ENCODE assay signal across 9 cellular contexts in genomic region chr11:123111465-123111864, GRCh38. TPM values are rescaled to one million over a fixed set of nuclear protein-coding genes. Genes with fewer than 3 reads are reported as not detected.
DNase-seq lines count a peak whose midpoint lies in the region; ATAC-seq and TF ChIP-seq lines count a peak whose summit lies in the region.
"Had no signal": no experiment of that assay in that cellular context is flagged by ENCODE, and none has a peak within 500 bp of the region (broad histone marks: within the 10 kb centered on the region; RNA-seq: fewer than 3 reads in every experiment).

No MANE protein-coding gene starts in this region.

- peaks cover 4% of the 10 kb centered on the region for H3K4me1 ChIP-seq in mucosa of descending colon (ENCODE audit: low read depth)

- H3K4me3 ChIP-seq in epithelial cell of esophagus (ENCODE audit: low read length) (no peak overlapping the region), mucosa of descending colon (no peak overlapping the region)
- H3K4me3 ChIP-seq: skin epidermis had no signal

- TF ChIP-seq CTCF in epithelial cell of esophagus (IDR thresholded peaks at IDR 0.05; ENCODE audit: insufficient read depth, low read depth, low read length, missing control alignments) (peak; percentile 68), mucosa of descending colon (IDR thresholded peaks at IDR 0.05) (peak; percentile 48)

- H3K9me3 ChIP-seq in mucosa of descending colon = peaks cover 4% of the 10 kb centered on the region

- ATAC-seq in mucosa of descending colon (peak; percentile 62), HG03095 (IDR thresholded peaks at IDR 0.05; ENCODE audit: unreplicated experiment) (no peak), HG03039 (IDR thresholded peaks at IDR 0.05; ENCODE audit: unreplicated experiment) (no peak)

- intact Hi-C loops in mucosa of descending colon (cut with DNase I, micrococcal nuclease) = loop anchor here (2.0 to 10.0 kb wide), 2 partner anchors 53 to 135 kb away; no protein-coding TSS in a partner anchor

- DNase-seq in EH (ENCODE audit: low read depth) (peak; percentile 67), Kasumi-1 (lab: John Stamatoyannopoulos, UW) (peak; percentile 37 to 55), RPMI7951 (ENCODE audit: low read depth) (peak; percentile 58), epithelial cell of esophagus (ENCODE audit: low read depth) (peak; percentile 72), mucosa of descending colon (no peak), COLO668 (lab: John Stamatoyannopoulos, UW; ENCODE audit: unreplicated experiment) (no peak)

- no peaks in the 10 kb centered on the region for H3K36me3 ChIP-seq in mucosa of descending colon (ENCODE audit: low read depth)

RNA-seq across cellular contexts. Expression of gene HSPA8, which starts 49.5 kb away (rescaled TPM):
- 1,612 and 2,183 TPM in 2 replicates for total RNA-seq in RPMI7951 (2014; rRNA removed; shearing (Covaris generic))
- total RNA-seq in mucosa of descending colon = 100 to 1,000 TPM; 496 to 909 (median 797) TPM

Comparison
In these comparisons a context has a peak if more than half of its experiments do, and no peak if none do; other contexts are left out.
1. DNase-seq: peak in EH (single experiment), Kasumi-1 (2 of 2), RPMI7951 (single experiment) and epithelial cell of esophagus (single experiment); none in mucosa of descending colon (0 of 3) and COLO668 (single experiment).